ENCODE assay signal across 35 cellular contexts in genomic region chr1:230040440-230040839, GRCh38.
"Had no signal": no experiment of that assay in that cellular context is flagged by ENCODE, and none has a peak within 500 bp of the region (broad histone marks: within the 10 kb centered on the region; RNA-seq: fewer than 3 reads in every experiment).

No MANE protein-coding gene starts in this region.

- H3K36me3 ChIP-seq: MG63 had no signal

- H3K4me3 ChIP-seq: MG63 had no signal

- DNase-seq: Karpas-422, Kasumi-1, MG63, MM.1S, MV-4-11, NCI-H1048, NCI-H1092, NCI-H1092 treated with DMSO at 0.1 percent for 48 hours, NCI-H1105, NCI-H1105 treated with DMSO at 0.1 percent for 48 hours, NCI-H1417, NCI-H1417 treated with DMSO at 0.1 percent for 48 hours, NCI-H1436, NCI-H1436 treated with DMSO at 0.1 percent for 48 hours, NCI-H146, NCI-H1694, NCI-H1694 treated with DMSO at 0.1 percent for 48 hours, NCI-H187, NCI-H187 treated with DMSO at 0.1 percent for 48 hours, NCI-H1930, NCI-H2029, NCI-H2029 treated with DMSO at 0.1 percent for 48 hours, NCI-H2081, NCI-H2081 treated with DMSO at 0.1 percent for 48 hours, NCI-H2107, NCI-H2171, NCI-H2171 treated with DMSO at 0.1 percent for 48 hours, NCI-H2227 treated with DMSO at 0.1 percent for 48 hours, NCI-H226, NCI-H345, NCI-H446, NCI-H446 treated with DMSO at 0.1 percent for 48 hours, NCI-H510A, NCI-H510A treated with DMSO at 0.1 percent for 48 hours, NCI-H524 had no signal
